14 cellular contexts compared by ENCODE assay signal in genomic region chr2:136167721-136168470, GRCh38.
"Had no signal": no experiment of that assay in that cellular context is flagged by ENCODE, and none has a peak within 500 bp of the region (broad histone marks: within the 10 kb centered on the region; RNA-seq: fewer than 3 reads in every experiment).

No MANE protein-coding gene starts in this region.

- H3K4me3 ChIP-seq: lower lobe of right lung, stomach, uterus had no signal

- H3K27me3 ChIP-seq: brain microvascular endothelial cell, stomach, uterus had no signal

- H3K27ac ChIP-seq: brain microvascular endothelial cell, lower lobe of right lung, stomach, uterus had no signal

- H3K4me3 Mint-ChIP-seq: activated naive CD8-positive, alpha-beta T cell; naive B cell had no signal

- DNase-seq: activated CD4-positive, alpha-beta T cell treated with anti-CD3 and anti-CD28 coated beads, Interleukin-2, amount 50 U/mL, for 4 hours; activated CD4-positive, CD25-positive, alpha-beta regulatory T cell treated with anti-CD3 and anti-CD28 coated beads, Interleukin-2, amount 50 U/mL, for 72 hours; activated effector memory CD4-positive, alpha-beta T cell treated with anti-CD3 and anti-CD28 coated beads, Interleukin-2, amount 50 U/mL, for 16 hours; activated T-cell treated with anti-CD3 and anti-CD28 coated beads, Interleukin-2, amount 50 U/mL, for 1 hour; brain microvascular endothelial cell; cerebellar nuclear complex; hippocampal formation; lower lobe of right lung; naive B cell; stimulated activated CD4-positive, alpha-beta T cell treated with anti-CD3 and anti-CD28 coated beads, Interleukin-15, amount 100 ng/mL, for 24 hours; stimulated activated CD4-positive, alpha-beta T cell treated with anti-CD3 and anti-CD28 coated beads, Interleukin-4, amount 100 ng/mL, for 24 hours; stomach; uterus had no signal

- H3K36me3 ChIP-seq: brain microvascular endothelial cell, lower lobe of right lung, stomach, uterus had no signal

- H3K4me1 ChIP-seq: uterus had no signal

- H3K27ac Mint-ChIP-seq: activated naive CD8-positive, alpha-beta T cell had no signal

- H3K9me3 ChIP-seq: lower lobe of right lung, stomach, uterus had no signal

- ATAC-seq: lower lobe of right lung had no signal

- H3K27me3 Mint-ChIP-seq: activated naive CD8-positive, alpha-beta T cell; naive B cell had no signal
